In genomic region chr12:76921891-76922664, GRCh38 we compare ENCODE assay signal across 13 cellular contexts.
"Had no signal": no experiment of that assay in that cellular context is flagged by ENCODE, and none has a peak within 500 bp of the region (broad histone marks: within the 10 kb centered on the region; RNA-seq: fewer than 3 reads in every experiment).

No MANE protein-coding gene starts in this region.

- H3K4me1 ChIP-seq: SJSA1, thyroid gland had no signal

- H3K9me3 ChIP-seq: SJSA1, thyroid gland had no signal

- DNase-seq: activated CD4-positive, alpha-beta T cell treated with anti-CD3 and anti-CD28 coated beads for 1 hour; activated CD4-positive, alpha-beta T cell treated with anti-CD3 and anti-CD28 coated beads, Interleukin-2, amount 50 U/mL, for 48 hours; activated CD8-positive, alpha-beta memory T cell treated with anti-CD3 and anti-CD28 coated beads, Interleukin-2, amount 10 ng/mL, durations not matched to agents 7 days and 5 days; activated gamma-delta T cell; activated naive CD8-positive, alpha-beta T cell treated with anti-CD3 and anti-CD28 coated beads for 36 hours; activated T-cell treated with anti-CD3 and anti-CD28 coated beads, Interleukin-2, amount 50 U/mL, for 4 hours; effector CD4-positive, alpha-beta T cell; immature natural killer cell; left colon; nephron progenitor cell; stimulated activated CD4-positive, alpha-beta T cell treated with anti-CD3 and anti-CD28 coated beads, Interleukin-4, amount 100 ng/mL, for 24 hours had no signal

- H3K27me3 ChIP-seq: SJSA1, thyroid gland had no signal

- ATAC-seq: activated CD8-positive, alpha-beta memory T cell treated with anti-CD3 and anti-CD28 coated beads, Interleukin-2, amount 10 ng/mL, durations not matched to agents 7 days and 5 days; activated T-cell treated with anti-CD3 and anti-CD28 coated beads, Interleukin-2, amount 50 U/mL, for 4 hours; left colon had no signal

- H3K36me3 ChIP-seq: SJSA1, thyroid gland had no signal

- H3K4me3 ChIP-seq: SJSA1, thyroid gland had no signal

- H3K27ac ChIP-seq: SJSA1, thyroid gland had no signal
